8 cellular contexts compared by ENCODE assay signal in the genomic region with DNA sequence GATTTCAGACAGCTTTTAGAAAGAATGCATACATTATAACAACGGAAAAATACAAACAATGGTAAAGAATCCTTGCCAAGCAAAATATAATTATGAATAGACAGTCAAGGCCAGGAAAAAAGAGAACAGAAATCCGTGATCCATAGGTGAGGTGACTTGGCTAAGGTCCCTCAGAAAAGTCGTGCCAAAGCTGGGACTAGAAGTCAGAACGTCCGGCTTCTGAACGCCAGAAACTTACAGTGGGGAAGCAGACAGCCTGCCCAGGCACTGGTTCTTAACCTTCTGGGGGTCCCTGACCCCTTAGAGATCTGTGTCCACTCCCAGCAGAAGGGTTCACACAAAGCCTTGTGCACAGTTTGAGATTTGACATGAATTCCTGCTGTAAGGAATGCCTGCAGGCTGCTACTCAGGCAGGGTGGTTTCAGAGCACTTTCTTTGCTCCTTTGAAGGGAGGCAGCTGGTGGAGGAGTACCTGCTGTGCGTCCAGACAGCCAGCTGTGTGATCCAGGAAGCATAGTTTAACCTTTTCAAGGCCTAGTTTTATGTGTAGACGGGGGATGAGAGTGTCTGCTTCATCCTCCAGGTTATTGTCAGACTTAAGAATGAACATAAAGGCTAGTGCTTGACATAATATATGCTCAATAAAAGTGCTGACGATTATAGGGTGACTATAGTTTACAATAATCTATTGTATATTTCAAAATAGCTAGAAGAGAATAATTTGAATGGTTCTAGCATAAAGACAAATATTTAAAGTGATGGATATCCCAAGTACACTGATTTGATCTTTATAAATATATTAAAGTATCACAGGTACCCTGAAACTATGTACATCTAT. TPM values are rescaled to one million over a fixed set of nuclear protein-coding genes. Genes with fewer than 3 reads are reported as not detected.
DNase-seq lines count a peak whose midpoint lies in the region; ATAC-seq and TF ChIP-seq lines count a peak whose summit lies in the region.

No MANE protein-coding gene starts in this region.

- peak overlapping the region; percentile 86 for H3K9ac ChIP-seq in endocrine pancreas (ENCODE audit: control insufficient read depth, insufficient read depth, low read length)

- DNase-seq in COLO668 (lab: John Stamatoyannopoulos, UW; ENCODE audit: unreplicated experiment) (peak; percentile 39), NCI-H345 (lab: John Stamatoyannopoulos, UW) (peak; percentile 62), mucosa of gallbladder (ENCODE audit: low spot score) (peak; percentile 40), aorta (no peak), NOMO-1 treated with dmso at 0.1 percent for 144 hours (lab: John Stamatoyannopoulos, UW; ENCODE audit: unreplicated experiment) (no peak), GM20000 (ENCODE audit: low spot score) (no peak)

- intact Hi-C loops in aorta (cut with DNase I): loop anchor here in 1 of 2 donors (5.0 kb wide), 1 partner anchor 225 kb away; the partner anchor contains the start of gene PCYOX1L

- 23 to 25% methylated on average over 9 of the region's 9 CpGs for WGBS in aorta, 2 donors

- H3K27me3 ChIP-seq in endocrine pancreas (ENCODE audit: control insufficient read depth, insufficient read depth, low read length) (no peaks in the 10 kb centered on the region), aorta (ENCODE audit: control insufficient read depth in 1 of 2, insufficient read depth in 2 of 2, low read length in 1 of 2) (no peaks in the 10 kb centered on the region)

- no peak for TF ChIP-seq CTCF in GM20000 (IDR thresholded peaks at IDR 0.05; ENCODE audit: extremely low read depth, missing control alignments)

- H3K27ac ChIP-seq in aorta (ENCODE audit: low read depth in 1 of 2, low read length in 2 of 2): peak overlapping the region in 1 of 2 donors; percentile 34

- no peaks in the 10 kb centered on the region for H3K4me1 ChIP-seq in endocrine pancreas (ENCODE audit: control insufficient read depth, insufficient read depth, low read length)
- peaks cover 2 to 6% of the 10 kb centered on the region in 2 donors for H3K4me1 ChIP-seq in aorta (ENCODE audit: control insufficient read depth in 1 of 2, insufficient read depth in 2 of 2, low read length in 2 of 2)

- H3K9me3 ChIP-seq in endocrine pancreas (ENCODE audit: control insufficient read depth, low read length): no peaks in the 10 kb centered on the region
- no peaks in the 10 kb centered on the region for H3K9me3 ChIP-seq in aorta (ENCODE audit: control insufficient read depth, low read length)

- ATAC-seq in aorta (ENCODE audit: low FRiP score) (no peak), GM21423 (IDR thresholded peaks at IDR 0.05; ENCODE audit: unreplicated experiment) (no peak)

- H3K4me3 ChIP-seq in endocrine pancreas (ENCODE audit: control insufficient read depth, insufficient read depth, low read length): peak overlapping the region; percentile 70
- peak overlapping the region; percentile 18 to 51 for H3K4me3 ChIP-seq in aorta (ENCODE audit: low read length in 2 of 2)

- H3K36me3 ChIP-seq in endocrine pancreas (ENCODE audit: control insufficient read depth, insufficient read depth, low read length): no peaks in the 10 kb centered on the region
- no peaks in the 10 kb centered on the region for H3K36me3 ChIP-seq in aorta (ENCODE audit: control insufficient read depth in 1 of 2, insufficient read depth in 2 of 2, low read length in 1 of 2)

RNA-seq across cellular contexts. Expression of gene ARHGEF37, which starts 0.9 kb away (rescaled TPM):
- total RNA-seq in mucosa of gallbladder (32.8 TPM), aorta (10 to 100 TPM in 1 of 2 donors, 1 to 10 TPM in 1; 9.7 to 18.0 TPM)
- polyA plus RNA-seq in aorta: 1 to 10 TPM; 2.7 to 8.8 TPM

RNA-seq across cellular contexts. Expression of gene CSNK1A1, which starts 30.9 kb away (rescaled TPM):
- total RNA-seq in mucosa of gallbladder (253 TPM), aorta (100 to 1,000 TPM; 226 to 242 TPM)
- polyA plus RNA-seq in aorta: 100 to 1,000 TPM; 100 to 103 TPM

Comparison
In these comparisons a context has a peak if more than half of its experiments do, and no peak if none do; other contexts are left out.
1. DNase-seq: peak in COLO668 (single experiment), NCI-H345 (single experiment) and mucosa of gallbladder (single experiment); none in aorta (0 of 2), NOMO-1 treated with dmso at 0.1 percent for 144 hours (single experiment) and GM20000 (single experiment).